ENCODE assay signal across 1 cellular context in genomic region chr1:24688621-24689195, GRCh38.
TF ChIP-seq lines count a peak whose summit lies in the region.

No MANE protein-coding gene starts in this region.

TF ChIP-seq in endothelial cell of umbilical vein, 7 proteins besides CTCF, POLR2A, EP300 and RAD21:
- no peak for TF ChIP-seq POLR2AphosphoS5 (IDR thresholded peaks at IDR 0.05; ENCODE audit: insufficient read depth, low read depth, low read length)
- no peak for TF ChIP-seq MAX (IDR thresholded peaks at IDR 0.05; ENCODE audit: insufficient read depth, insufficient read length)
- no peak for TF ChIP-seq MYC (IDR thresholded peaks at IDR 0.05; ENCODE audit: low read depth, low read length)
- TF ChIP-seq GATA2 (IDR thresholded peaks at IDR 0.05; ENCODE audit: insufficient read depth, insufficient read length, low read depth, low read length): no peak
- TF ChIP-seq JUN (IDR thresholded peaks at IDR 0.05; ENCODE audit: borderline replicate concordance, insufficient read depth, insufficient read length, low read depth): no peak
- TF ChIP-seq FOS (IDR thresholded peaks at IDR 0.05; ENCODE audit: borderline replicate concordance, insufficient read depth, low read length): no peak
- no peak for TF ChIP-seq EZH2 (IDR thresholded peaks at IDR 0.05; ENCODE audit: borderline replicate concordance, low read depth, low read length, severe bottlenecking)
